8 cellular contexts compared by ENCODE assay signal in the genomic region with DNA sequence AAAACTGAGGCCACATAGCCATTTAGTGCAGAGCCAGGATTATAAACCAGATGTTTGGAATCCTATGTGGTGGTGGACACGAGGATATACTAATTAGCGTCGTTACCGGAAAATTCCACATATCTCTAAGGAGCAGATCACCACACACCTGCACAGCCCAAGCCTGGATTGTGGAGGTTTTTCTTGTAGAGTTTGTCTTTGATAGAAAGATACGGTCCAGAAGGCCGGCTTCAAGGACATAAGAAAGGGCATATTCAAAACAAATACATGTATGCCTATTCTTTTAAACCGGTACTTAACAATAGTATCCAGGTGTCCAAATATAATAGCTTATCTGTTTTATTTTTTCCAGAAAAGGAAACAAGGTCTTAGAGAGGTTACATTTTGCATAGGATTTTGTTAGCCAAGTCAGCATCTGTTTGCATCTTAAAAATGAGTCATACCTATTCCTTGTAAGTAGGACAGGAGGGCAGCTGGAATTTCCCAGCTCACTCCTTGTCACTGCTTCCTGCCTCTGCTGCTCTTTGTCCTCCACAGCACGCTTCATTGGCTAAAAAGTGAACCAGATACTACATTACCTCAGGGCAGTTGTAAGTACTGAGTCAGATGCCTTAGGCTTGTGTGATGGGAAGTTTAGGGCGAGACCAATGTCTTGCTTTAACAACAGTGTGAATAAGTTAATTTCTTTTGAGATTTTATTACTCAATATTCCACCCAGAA. TPM values are rescaled to one million over a fixed set of nuclear protein-coding genes. Genes with fewer than 3 reads are reported as not detected.
A peak's percentile ranks its signal among the peaks of the same experiment; 100 is the strongest.
DNase-seq lines count a peak whose midpoint lies in the region; ATAC-seq, FAIRE-seq and TF ChIP-seq lines count a peak whose summit lies in the region.

No MANE protein-coding gene starts in this region.

- no peaks in the 10 kb centered on the region for H3K9me3 Mint-ChIP-seq in activated naive CD8-positive, alpha-beta T cell treated with anti-CD3 and anti-CD28 coated beads, Interleukin-2, amount 50 U/mL, for 24 hours

- no peaks in the 10 kb centered on the region for H3K27me3 Mint-ChIP-seq in activated naive CD8-positive, alpha-beta T cell treated with anti-CD3 and anti-CD28 coated beads, Interleukin-2, amount 50 U/mL, for 24 hours

- TF ChIP-seq POLR2A in A549 (IDR thresholded peaks at IDR 0.05; ENCODE audit: low read length) (no peak), GM18505 (IDR thresholded peaks at IDR 0.05; ENCODE audit: borderline replicate concordance, extremely low read depth, insufficient read depth, insufficient read length) (no peak)

- H3K27ac Mint-ChIP-seq in activated naive CD8-positive, alpha-beta T cell treated with anti-CD3 and anti-CD28 coated beads, Interleukin-2, amount 50 U/mL, for 24 hours, result no peak overlapping the region

- no peaks in the 10 kb centered on the region for H3K36me3 Mint-ChIP-seq in activated naive CD8-positive, alpha-beta T cell treated with anti-CD3 and anti-CD28 coated beads, Interleukin-2, amount 50 U/mL, for 24 hours (ENCODE audit: low read depth)

- H3K4me2 ChIP-seq in A549, result peak overlapping the region; percentile 63

- peak; percentile 87 to 91 for ATAC-seq in A549
- ATAC-seq in GM18505 (IDR thresholded peaks at IDR 0.05; ENCODE audit: unreplicated experiment), result peak; percentile 37
- ATAC-seq in HG03571 (IDR thresholded peaks at IDR 0.05; ENCODE audit: unreplicated experiment), result peak; percentile 38
- ATAC-seq in activated naive CD8-positive, alpha-beta T cell treated with anti-CD3 and anti-CD28 coated beads, Interleukin-2, amount 50 U/mL, for 24 hours, result peak; percentile 58

- no peaks in the 10 kb centered on the region for H3K9me3 ChIP-seq in A549

- FAIRE-seq in A549 (lab: Jason Lieb, UNC), result peak; percentile 86

- no peak overlapping the region for H3K4me3 ChIP-seq in A549

- peaks cover 48% of the 10 kb centered on the region for H3K4me1 Mint-ChIP-seq in activated naive CD8-positive, alpha-beta T cell treated with anti-CD3 and anti-CD28 coated beads, Interleukin-2, amount 50 U/mL, for 24 hours

- no peak for TF ChIP-seq CTCF in A549 (IDR thresholded peaks at IDR 0.05)

- H3K4me3 Mint-ChIP-seq in activated naive CD8-positive, alpha-beta T cell treated with anti-CD3 and anti-CD28 coated beads, Interleukin-2, amount 50 U/mL, for 24 hours, result peak overlapping the region; percentile 6

- peaks cover 48% of the 10 kb centered on the region for H3K4me1 ChIP-seq in A549

- TF ChIP-seq RAD21 in A549 (conservative IDR thresholded peaks at IDR 0.05 in 1 of 2, IDR thresholded peaks at IDR 0.05 in 1 of 2), result peak; percentile 8 to 40; a peak in 1 of 5 replicates

- CTCF ChIA-PET in A549 (lab: Yijun Ruan, JAX), result interaction anchor here (0.6 to 2.6 kb wide), 4 partner anchors 15 to 297 kb away, joined by 3 to 7 read pairs (median 4); a partner anchor contains a TSS

- peak in 1 of 2 experiments; percentile 32; a peak in 1 of 5 replicates for TF ChIP-seq EP300 in A549 (IDR thresholded peaks at IDR 0.05)

- WGBS in A549 (ENCODE audit: missing lambda C conversion rate), result 50% methylated on average over 9 of the region's 9 CpGs

- H3K27ac ChIP-seq in A549, result peak overlapping the region; percentile 85

- POLR2A ChIA-PET in A549 (lab: Yijun Ruan, JAX), result interaction anchor here (0.7 to 4.8 kb wide), 4 partner anchors 29 to 230 kb away, joined by 3 to 74 read pairs (median 3); a partner anchor contains a TSS

- DNase-seq in A549 (ENCODE audit: low read depth in 1 of 2, low spot score in 1 of 2) (peak; percentile 74 to 94), iris pigment epithelial cell (ENCODE audit: low read depth) (peak; percentile 98), SKM-1 treated with dmso at 0.1 percent for 144 hours (lab: John Stamatoyannopoulos, UW; ENCODE audit: unreplicated experiment) (no peak), NCI-H748 treated with DMSO at 0.1 percent for 48 hours (lab: John Stamatoyannopoulos, UW) (no peak)
- peak; percentile 26 for DNase-seq in activated naive CD8-positive, alpha-beta T cell treated with anti-CD3 and anti-CD28 coated beads, Interleukin-2, amount 50 U/mL, for 24 hours
- peak in 2 of 3 donors; percentile 28 to 29 for DNase-seq in stimulated activated CD4-positive, alpha-beta T cell treated with anti-CD3 and anti-CD28 coated beads, TNF-alpha, amount 100 ng/mL, for 48 hours (ENCODE audit: low read depth in 3 of 3)

TF ChIP-seq in A549, 52 proteins besides CTCF, POLR2A, EP300 and RAD21 (continues in another document):
- TF ChIP-seq GATA3 (IDR thresholded peaks at IDR 0.05; ENCODE audit: borderline replicate concordance) (peak; percentile 63), JUNB (IDR thresholded peaks at IDR 0.05) (peak; percentile 63), CBX2 (IDR thresholded peaks at IDR 0.05; ENCODE audit: borderline replicate concordance, low read depth) (no peak), HEYL (CRISPR knock-in tag; IDR thresholded peaks at IDR 0.05) (no peak), HOXB5 (CRISPR knock-in tag; IDR thresholded peaks at IDR 0.05) (peak; percentile 16; the same call in 1 of the 2 replicates), MAFK (IDR thresholded peaks at IDR 0.05; ENCODE audit: partially characterized antibody) (peak; percentile 94), MYC (IDR thresholded peaks at IDR 0.05; ENCODE audit: borderline replicate concordance, low read length) (peak; percentile 28; the same call in 1 of the 2 replicates), NR3C1 (IDR thresholded peaks at IDR 0.05) (no peak), PHF8 (IDR thresholded peaks at IDR 0.05; ENCODE audit: borderline replicate concordance, low read depth) (no peak), SMC3 (IDR thresholded peaks at IDR 0.05) (no peak; the same call in 2 of the 3 replicates), JUN (IDR thresholded peaks at IDR 0.05) (peak in 1 of 2 experiments; percentile 37; a peak in 1 of 5 replicates), CHD4 (IDR thresholded peaks at IDR 0.05; ENCODE audit: borderline replicate concordance) (no peak), RFX5 (IDR thresholded peaks at IDR 0.05) (no peak), ZC3H11A (IDR thresholded peaks at IDR 0.05) (no peak), FOSL2 (IDR thresholded peaks at IDR 0.05) (peak; percentile 64; the same call in 1 of the 2 replicates), FOSL2 (CRISPR knock-in tag; IDR thresholded peaks at IDR 0.05) (peak; percentile 93), POLR2AphosphoS2 (conservative IDR thresholded peaks at IDR 0.05; ENCODE audit: low read length) (no peak), CEBPB (IDR thresholded peaks at IDR 0.05) (peak in 1 of 2 experiments; percentile 33; a peak in 1 of 4 replicates), BHLHE40 (IDR thresholded peaks at IDR 0.05; ENCODE audit: low read depth, low read length) (peak; percentile 22; the same call in 1 of the 2 replicates)
- TF ChIP-seq, protein P1, sequence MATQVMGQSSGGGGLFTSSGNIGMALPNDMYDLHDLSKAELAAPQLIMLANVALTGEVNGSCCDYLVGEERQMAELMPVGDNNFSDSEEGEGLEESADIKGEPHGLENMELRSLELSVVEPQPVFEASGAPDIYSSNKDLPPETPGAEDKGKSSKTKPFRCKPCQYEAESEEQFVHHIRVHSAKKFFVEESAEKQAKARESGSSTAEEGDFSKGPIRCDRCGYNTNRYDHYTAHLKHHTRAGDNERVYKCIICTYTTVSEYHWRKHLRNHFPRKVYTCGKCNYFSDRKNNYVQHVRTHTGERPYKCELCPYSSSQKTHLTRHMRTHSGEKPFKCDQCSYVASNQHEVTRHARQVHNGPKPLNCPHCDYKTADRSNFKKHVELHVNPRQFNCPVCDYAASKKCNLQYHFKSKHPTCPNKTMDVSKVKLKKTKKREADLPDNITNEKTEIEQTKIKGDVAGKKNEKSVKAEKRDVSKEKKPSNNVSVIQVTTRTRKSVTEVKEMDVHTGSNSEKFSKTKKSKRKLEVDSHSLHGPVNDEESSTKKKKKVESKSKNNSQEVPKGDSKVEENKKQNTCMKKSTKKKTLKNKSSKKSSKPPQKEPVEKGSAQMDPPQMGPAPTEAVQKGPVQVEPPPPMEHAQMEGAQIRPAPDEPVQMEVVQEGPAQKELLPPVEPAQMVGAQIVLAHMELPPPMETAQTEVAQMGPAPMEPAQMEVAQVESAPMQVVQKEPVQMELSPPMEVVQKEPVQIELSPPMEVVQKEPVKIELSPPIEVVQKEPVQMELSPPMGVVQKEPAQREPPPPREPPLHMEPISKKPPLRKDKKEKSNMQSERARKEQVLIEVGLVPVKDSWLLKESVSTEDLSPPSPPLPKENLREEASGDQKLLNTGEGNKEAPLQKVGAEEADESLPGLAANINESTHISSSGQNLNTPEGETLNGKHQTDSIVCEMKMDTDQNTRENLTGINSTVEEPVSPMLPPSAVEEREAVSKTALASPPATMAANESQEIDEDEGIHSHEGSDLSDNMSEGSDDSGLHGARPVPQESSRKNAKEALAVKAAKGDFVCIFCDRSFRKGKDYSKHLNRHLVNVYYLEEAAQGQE (IDR thresholded peaks at IDR 0.05), result no peak
- TF ChIP-seq, protein P2, sequence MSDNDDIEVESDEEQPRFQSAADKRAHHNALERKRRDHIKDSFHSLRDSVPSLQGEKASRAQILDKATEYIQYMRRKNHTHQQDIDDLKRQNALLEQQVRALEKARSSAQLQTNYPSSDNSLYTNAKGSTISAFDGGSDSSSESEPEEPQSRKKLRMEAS (IDR thresholded peaks at IDR 0.05), result peak; percentile 56; the same call in 1 of the 2 replicates
- TF ChIP-seq, protein P3, sequence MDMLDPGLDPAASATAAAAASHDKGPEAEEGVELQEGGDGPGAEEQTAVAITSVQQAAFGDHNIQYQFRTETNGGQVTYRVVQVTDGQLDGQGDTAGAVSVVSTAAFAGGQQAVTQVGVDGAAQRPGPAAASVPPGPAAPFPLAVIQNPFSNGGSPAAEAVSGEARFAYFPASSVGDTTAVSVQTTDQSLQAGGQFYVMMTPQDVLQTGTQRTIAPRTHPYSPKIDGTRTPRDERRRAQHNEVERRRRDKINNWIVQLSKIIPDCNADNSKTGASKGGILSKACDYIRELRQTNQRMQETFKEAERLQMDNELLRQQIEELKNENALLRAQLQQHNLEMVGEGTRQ (IDR thresholded peaks at IDR 0.05), result no peak
- TF ChIP-seq, protein P4, sequence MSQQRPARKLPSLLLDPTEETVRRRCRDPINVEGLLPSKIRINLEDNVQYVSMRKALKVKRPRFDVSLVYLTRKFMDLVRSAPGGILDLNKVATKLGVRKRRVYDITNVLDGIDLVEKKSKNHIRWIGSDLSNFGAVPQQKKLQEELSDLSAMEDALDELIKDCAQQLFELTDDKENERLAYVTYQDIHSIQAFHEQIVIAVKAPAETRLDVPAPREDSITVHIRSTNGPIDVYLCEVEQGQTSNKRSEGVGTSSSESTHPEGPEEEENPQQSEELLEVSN (IDR thresholded peaks at IDR 0.05; ENCODE audit: borderline replicate concordance, low read depth), result no peak; the same call in 1 of the 2 replicates

RNA-seq across cellular contexts. Expression of a gene that starts 3.6 kb away (rescaled TPM):
- polyA plus RNA-seq in A549 (2011; rRNA removed) (0.12 and 0.29 TPM in 2 replicates), A549 (2017; fragmentation: RNase III; extraction: RNeasy Plus Mini Kit Qiagen cat#74134 plus additional on column Dnase treatment) (0.01 to 0.18 TPM (median 0.17 TPM) in 3 replicates)
- polyA plus RNA-seq in A549 (2012; cell fraction: cytosol; rRNA removed), result 0.01 and 0.03 TPM in 2 replicates
- polyA plus RNA-seq in A549 (2012; cell fraction: nucleus; rRNA removed), result 0.04 TPM in 1 of 2 replicates, not detected in the other
- polyA minus RNA-seq in A549 (2011; rRNA and poly(A)+ RNA removed), result 0.12 and 0.49 TPM in 2 replicates

Comparison
In these comparisons a context has a peak if more than half of its experiments do, and no peak if none do; other contexts are left out.
1. ATAC-seq: peak in every context shown above with its lines; median percentile 89 in A549; 58 in activated naive CD8-positive, alpha-beta T cell treated with anti-CD3 and anti-CD28 coated beads, Interleukin-2, amount 50 U/mL, for 24 hours; 38 in HG03571; 37 in GM18505.
2. DNase-seq: peak in A549 (2 of 2), activated naive CD8-positive, alpha-beta T cell treated with anti-CD3 and anti-CD28 coated beads, Interleukin-2, amount 50 U/mL, for 24 hours (single experiment), iris pigment epithelial cell (single experiment) and stimulated activated CD4-positive, alpha-beta T cell treated with anti-CD3 and anti-CD28 coated beads, TNF-alpha, amount 100 ng/mL, for 48 hours (2 of 3); none in SKM-1 treated with dmso at 0.1 percent for 144 hours (single experiment) and NCI-H748 treated with DMSO at 0.1 percent for 48 hours (single experiment).